Comparison of ENCODE assay signal across 9 cellular contexts in genomic region chr6:138404666-138405337, GRCh38. TPM values are rescaled to one million over a fixed set of nuclear protein-coding genes. Genes with fewer than 3 reads are reported as not detected.
DNase-seq lines count a peak whose midpoint lies in the region; ATAC-seq, FAIRE-seq and TF ChIP-seq lines count a peak whose summit lies in the region.
"Had no signal": no experiment of that assay in that cellular context is flagged by ENCODE, and none has a peak within 500 bp of the region (broad histone marks: within the 10 kb centered on the region; RNA-seq: fewer than 3 reads in every experiment).

No MANE protein-coding gene starts in this region.

- H3K79me2 ChIP-seq in H1 (ENCODE audit: control insufficient read depth in 1 of 2, insufficient read depth in 2 of 2, low read length in 2 of 2): no peaks in the 10 kb centered on the region

- no peak overlapping the region; the same call in 1 of the 2 replicates for H3K18ac ChIP-seq in H1 (ENCODE audit: extremely low read depth, low read length)

- H3K9me3 ChIP-seq in BE2C (no peaks in the 10 kb centered on the region), H1 (ENCODE audit: insufficient read depth in 2 of 2, low read depth in 1 of 2, low read length in 1 of 2) (no peaks in the 10 kb centered on the region), mucosa of stomach (ENCODE audit: control insufficient read depth, low read length) (no peaks in the 10 kb centered on the region), uterus (no peaks in the 10 kb centered on the region)

- H4K91ac ChIP-seq in H1 (replicated peaks; ENCODE audit: insufficient read length, low read length): no peak overlapping the region

- no peak overlapping the region for H3K27ac ChIP-seq in H1 (ENCODE audit: low read depth, low read length)
- peak overlapping the region; percentile 97 to 98 for H3K27ac ChIP-seq in uterus

- POLR2A ChIA-PET in H1 (lab: Charles Lee; ENCODE audit: partially characterized antibody): interaction anchor here (0.8 to 3.0 kb wide), 7 partner anchors 10 to 365 kb away, joined by 3 to 12 read pairs (median 4); no protein-coding TSS in a partner anchor

- DNase-seq in BE2C (no peak), H1 (ENCODE audit: low read depth in 1 of 2, low spot score in 2 of 2) (peak in 1 of 2 experiments; percentile 64), uterus (peak; percentile 28), GM19239 (ENCODE audit: insufficient read length, low spot score) (no peak)

- H2AFZ ChIP-seq in H1 (ENCODE audit: low read length): peak overlapping the region; percentile 58; the same call in 1 of the 2 replicates

- peak overlapping the region; percentile 12 for H3K56ac ChIP-seq in H1 (replicated peaks; ENCODE audit: insufficient read length, low read depth, low read length)

- H3K27me3 ChIP-seq in BE2C (no peaks in the 10 kb centered on the region), H1 (replicated peaks in 1 of 4; ENCODE audit: control insufficient read depth in 3 of 4, extremely low read depth in 1 of 4, insufficient read depth in 3 of 4, low read length in 3 of 4) (no peaks in the 10 kb centered on the region; a peak in 1 of 7 replicates), mucosa of stomach (ENCODE audit: control insufficient read depth, insufficient read depth, low read length) (no peaks in the 10 kb centered on the region), uterus (no peaks in the 10 kb centered on the region)

- no peak overlapping the region for H2AK5ac ChIP-seq in H1 (ENCODE audit: low read depth, low read length)

- TF ChIP-seq POLR2A in H1 (IDR thresholded peaks at IDR 0.05; ENCODE audit: control extremely low read depth in 1 of 2, low read depth in 2 of 2, low read length in 2 of 2) (no peak; a peak in 1 of 3 replicates), uterus (IDR thresholded peaks at IDR 0.05) (no peak)

- TF ChIP-seq CTCF in BE2C (IDR thresholded peaks at IDR 0.05; ENCODE audit: low read depth, low read length) (no peak), WI38 (IDR thresholded peaks at IDR 0.05; ENCODE audit: low read depth, low read length) (no peak), H1 (IDR thresholded peaks at IDR 0.05; ENCODE audit: control extremely low read depth in 1 of 3, insufficient read depth in 1 of 3, low read depth in 1 of 3, low read length in 3 of 3) (no peak), uterus (IDR thresholded peaks at IDR 0.05) (no peak)

- TF ChIP-seq EP300 in H1 (IDR thresholded peaks at IDR 0.05; ENCODE audit: borderline replicate concordance in 1 of 2, low read depth in 2 of 2, low read length in 2 of 2): no peak

- H4K8ac ChIP-seq in H1 (ENCODE audit: extremely low read depth, insufficient read depth, low read length): peak overlapping the region; percentile 81

- 12% methylated on average over 35 of the region's 35 CpGs; no CpG with 5 or more reads in 1 of the 2 experiments for WGBS in H1 (ENCODE audit: extremely low coverage in 1 of 2, insufficient coverage in 1 of 2, insufficient read length in 1 of 2, insufficient replicate concordance in 2 of 2, low coverage in 1 of 2, low lambda C conversion rate in 2 of 2, missing lambda C conversion rate in 1 of 2), 2 experiments

- no peak for TF ChIP-seq RAD21 in H1 (IDR thresholded peaks at IDR 0.05 in 1 of 2, conservative IDR thresholded peaks at IDR 0.05 in 1 of 2; ENCODE audit: low read depth in 2 of 2, low read length in 2 of 2)

- H3K36me3 ChIP-seq in BE2C: peaks cover 4% of the 10 kb centered on the region; the same call in 1 of the 2 replicates
- H3K36me3 ChIP-seq in H1 (ENCODE audit: control insufficient read depth in 2 of 4, insufficient read depth in 4 of 4, low read length in 3 of 4): peaks cover 2 to 32% (median 13%) of the 10 kb centered on the region in 4 experiments; a peak in 6 of 8 replicates
- no peaks in the 10 kb centered on the region for H3K36me3 ChIP-seq in mucosa of stomach (ENCODE audit: control insufficient read depth, insufficient read depth, low read length)
- no peaks in the 10 kb centered on the region for H3K36me3 ChIP-seq in uterus

- no peak overlapping the region for H2BK120ac ChIP-seq in H1 (replicated peaks; ENCODE audit: low read depth, low read length)

- H3K79me1 ChIP-seq in H1 (ENCODE audit: low read depth, low read length): no peaks in the 10 kb centered on the region; the same call in 1 of the 2 replicates

- peak overlapping the region; percentile 86 for H3K4me3 ChIP-seq in BE2C (ENCODE audit: low read depth, low read length)
- H3K4me3 ChIP-seq in WI38 (ENCODE audit: low read depth, low read length): peak overlapping the region; percentile 84
- peak overlapping the region; percentile 57 to 86 (median 82) for H3K4me3 ChIP-seq in H1 (ENCODE audit: extremely low read depth in 1 of 4, insufficient read depth in 2 of 4, low read depth in 3 of 4, low read length in 4 of 4)
- peak overlapping the region; percentile 88 for H3K4me3 ChIP-seq in mucosa of stomach (ENCODE audit: low read length)
- peak overlapping the region; percentile 71 to 84 for H3K4me3 ChIP-seq in uterus

- H3K14ac ChIP-seq in H1 (ENCODE audit: insufficient read length): no peak overlapping the region

- FAIRE-seq in H1 (lab: Jason Lieb, UNC) (no peak), GM19239 (lab: Jason Lieb, UNC) (no peak)

- peak overlapping the region; percentile 39; the same call in 1 of the 2 replicates for H2BK5ac ChIP-seq in H1 (ENCODE audit: low read depth, low read length)

- intact Hi-C loops in uterus (cut with DNase I; ENCODE audit: low total_unique reads): no loop called here

- H3K4me1 ChIP-seq in BE2C: 0 out of 2 replicates have a peak, but pooled peaks cover 2% of the 10 kb centered on the region
- peaks cover 0 to 3% (median 0%) of the 10 kb centered on the region in 4 experiments; a peak in 3 of 7 replicates for H3K4me1 ChIP-seq in H1 (replicated peaks in 1 of 4; ENCODE audit: control insufficient read depth in 3 of 4, insufficient read depth in 4 of 4, low read length in 3 of 4)
- peaks cover 5% of the 10 kb centered on the region for H3K4me1 ChIP-seq in mucosa of stomach (ENCODE audit: control insufficient read depth, insufficient read depth, low read length)
- no peaks in the 10 kb centered on the region for H3K4me1 ChIP-seq in uterus

- H3K4ac ChIP-seq in H1 (replicated peaks; ENCODE audit: insufficient read length, low read depth, low read length): no peak overlapping the region

- CTCF ChIA-PET in H1 (lab: Charles Lee; ENCODE audit: partially characterized antibody): interaction anchor here (0.6 to 4.2 kb wide), 22 partner anchors 10 to 406 kb away, joined by 3 to 35 read pairs (median 3); no protein-coding TSS in a partner anchor

- ATAC-seq in HG02642 (IDR thresholded peaks at IDR 0.05; ENCODE audit: poor library complexity, unreplicated experiment): peak; percentile 10
- no peak for ATAC-seq in HG03196 (IDR thresholded peaks at IDR 0.05; ENCODE audit: unreplicated experiment)

- no peak overlapping the region for H4K5ac ChIP-seq in H1 (ENCODE audit: insufficient read length, low read depth, low read length)

- H4K20me1 ChIP-seq in H1 (replicated peaks in 1 of 2; ENCODE audit: control insufficient read depth in 1 of 2, insufficient read depth in 2 of 2, low read length in 2 of 2): no peaks in the 10 kb centered on the region

- H2BK12ac ChIP-seq in H1 (ENCODE audit: low read depth, low read length): no peak overlapping the region

- no peak overlapping the region for H2BK20ac ChIP-seq in H1 (ENCODE audit: low read length)

- H3K4me2 ChIP-seq in H1 (ENCODE audit: insufficient read depth in 1 of 2, low read depth in 2 of 2, low read length in 2 of 2): peak overlapping the region; percentile 74 to 86

- no peak overlapping the region for H3K23ac ChIP-seq in H1 (ENCODE audit: insufficient read length)

- H2BK15ac ChIP-seq in H1 (ENCODE audit: low read length): no peak overlapping the region

- H3K9ac ChIP-seq in H1 (replicated peaks in 1 of 4; ENCODE audit: extremely low read depth in 1 of 4, low read depth in 3 of 4, low read length in 3 of 4) (peak overlapping the region; percentile 47 to 71 (median 60); a peak in 6 of 7 replicates), mucosa of stomach (ENCODE audit: low read length) (peak overlapping the region; percentile 95)

- H3K23me2 ChIP-seq in H1 (ENCODE audit: low read depth, low read length): peaks cover 6% of the 10 kb centered on the region; the same call in 1 of the 2 replicates

TF ChIP-seq in H1, 55 proteins besides CTCF, POLR2A, EP300 and RAD21 (continues in another document):
- no peak for TF ChIP-seq ATF2 (IDR thresholded peaks at IDR 0.05; ENCODE audit: low read length)
- no peak for TF ChIP-seq SUZ12 (IDR thresholded peaks at IDR 0.05; ENCODE audit: low read length)

RNA-seq across cellular contexts. Expression of gene HEBP2, which starts 0.8 kb away (rescaled TPM):
- polyA plus RNA-seq in BE2C (2012; ENCODE audit: insufficient read depth, insufficient read length, low read depth): 55.5 TPM
- 37.9 and 42.8 TPM in 2 replicates for total RNA-seq in H1 (2021; fragmentation: NEBNext Ultra II Directional; extraction: Animal tissue kit (Norgen Biotek cat#: 25700))
- polyA plus RNA-seq in H1 (2011; rRNA removed): 6.5 and 12.0 TPM in 2 replicates
- 13.1 TPM for polyA plus RNA-seq in H1 (2011; cell fraction: cytosol; rRNA removed)
- polyA plus RNA-seq in H1 (2011; cell fraction: nucleus; rRNA removed): 6.1 TPM
- 14.7 to 25.1 TPM (median 15.6 TPM) in 4 replicates for polyA plus RNA-seq in H1 (2012, experiment 1 of 2)
- 5.0 TPM for polyA plus RNA-seq in H1 (2012, experiment 2 of 2)
- polyA plus RNA-seq in H1 (2013, experiment 1 of 2): 90.6 TPM
- polyA plus RNA-seq in H1 (2013, experiment 2 of 2): 90.3 TPM
- polyA minus RNA-seq in H1 (2011; rRNA and poly(A)+ RNA removed): 3.1 and 3.7 TPM in 2 replicates
- 4.3 TPM for polyA minus RNA-seq in H1 (2011; cell fraction: cytosol; rRNA and poly(A)+ RNA removed)
- polyA minus RNA-seq in H1 (2011; cell fraction: nucleus; rRNA and poly(A)+ RNA removed): 4.5 TPM
- total RNA-seq in uterus: 10 to 100 TPM in 3 of 4 donors, 1 to 10 TPM in 1; 8.5 to 80.7 (median 35.1) TPM

RNA-seq across cellular contexts. Expression of gene SMIM28, which starts 27.1 kb away (rescaled TPM):
- polyA plus RNA-seq in BE2C (2012; ENCODE audit: insufficient read depth, insufficient read length, low read depth): not detected
- total RNA-seq in H1 (2021; fragmentation: NEBNext Ultra II Directional; extraction: Animal tissue kit (Norgen Biotek cat#: 25700)): not detected in 2 replicates
- not detected in 2 replicates for polyA plus RNA-seq in H1 (2011; rRNA removed)
- polyA plus RNA-seq in H1 (2011; cell fraction: cytosol; rRNA removed): not detected
- polyA plus RNA-seq in H1 (2011; cell fraction: nucleus; rRNA removed): not detected
- polyA plus RNA-seq in H1 (2012, experiment 1 of 2): not detected in 4 replicates
- not detected for polyA plus RNA-seq in H1 (2012, experiment 2 of 2)
- polyA plus RNA-seq in H1 (2013, experiment 1 of 2): not detected
- not detected for polyA plus RNA-seq in H1 (2013, experiment 2 of 2)
- not detected in 2 replicates for polyA minus RNA-seq in H1 (2011; rRNA and poly(A)+ RNA removed)
- not detected for polyA minus RNA-seq in H1 (2011; cell fraction: cytosol; rRNA and poly(A)+ RNA removed)
- not detected for polyA minus RNA-seq in H1 (2011; cell fraction: nucleus; rRNA and poly(A)+ RNA removed)
- not detected for total RNA-seq in uterus
- total RNA-seq: pulmonary artery endothelial cell had no signal

Comparison
In these comparisons a context has a peak if more than half of its experiments do, and no peak if none do; other contexts are left out.
1. DNase-seq: peak in uterus (2 of 2); none in BE2C (single experiment) and GM19239 (single experiment).
2. Peak in every context shown above with its lines, with median percentiles within 50 percentile points of each other: H3K4me3 ChIP-seq.